ENCODE assay signal across 8 cellular contexts in genomic region chr9:93093449-93094293, GRCh38. TPM values are rescaled to one million over a fixed set of nuclear protein-coding genes. Genes with fewer than 3 reads are reported as not detected.
DNase-seq lines count a peak whose midpoint lies in the region; ATAC-seq and TF ChIP-seq lines count a peak whose summit lies in the region.

No MANE protein-coding gene starts in this region.

- no peaks in the 10 kb centered on the region for H3K9me3 ChIP-seq in Caco-2

- BruUV-seq in Caco-2 (replicated peaks; lab: Mats Ljungman, UMichigan): no TSS peak

- no peaks in the 10 kb centered on the region for H3K36me3 ChIP-seq in Caco-2 (ENCODE audit: control insufficient read depth, insufficient read depth, low read length)

- H3K36me3 Mint-ChIP-seq in Caco-2 (ENCODE audit: insufficient read depth, unreplicated experiment): no peaks in the 10 kb centered on the region
- H3K36me3 Mint-ChIP-seq in osteocyte (ENCODE audit: unreplicated experiment): peaks cover 2% of the 10 kb centered on the region

- no peaks in the 10 kb centered on the region for H3K27me3 ChIP-seq in Caco-2 (replicated peaks; ENCODE audit: control insufficient read depth, insufficient read depth, low read length)
- H3K27me3 ChIP-seq in dorsolateral prefrontal cortex: no peaks in the 10 kb centered on the region

- H3K9me3 Mint-ChIP-seq in Caco-2 (ENCODE audit: unreplicated experiment) (no peaks in the 10 kb centered on the region), osteocyte (ENCODE audit: unreplicated experiment) (peaks cover 5% of the 10 kb centered on the region)

- no peaks in the 10 kb centered on the region for H3K27me3 Mint-ChIP-seq in Caco-2 (ENCODE audit: insufficient read depth, unreplicated experiment)
- no peaks in the 10 kb centered on the region for H3K27me3 Mint-ChIP-seq in osteocyte (ENCODE audit: unreplicated experiment)

- H3K27ac Mint-ChIP-seq in Caco-2 (ENCODE audit: unreplicated experiment): peak overlapping the region; percentile 27
- peak overlapping the region; percentile 94 for H3K27ac Mint-ChIP-seq in osteocyte (ENCODE audit: unreplicated experiment)

- intact Hi-C loops in Caco-2 (cut with micrococcal nuclease; ENCODE audit: unreplicated experiment) (no loop called here), dorsolateral prefrontal cortex (cut with DNase I) (loop anchor here (10.0 kb wide), 3 partner anchors 361 to 471 kb away; partner anchors contain the start of genes FAM120A (in 1 of the 2) and FAM120AOS (in 1 of the 2))

- CTCF ChIA-PET in Caco-2 (lab: Charles Lee): no interaction called here

- peaks cover 7% of the 10 kb centered on the region; the same call in 1 of the 2 replicates for H3K4me1 ChIP-seq in Caco-2

- no peak for TF ChIP-seq CTCF in Caco-2 (IDR thresholded peaks at IDR 0.05; ENCODE audit: insufficient read depth in 1 of 2, low read depth in 1 of 2, low read length in 1 of 2, severe bottlenecking in 1 of 2, unreplicated experiment in 1 of 2)
- no peak for TF ChIP-seq CTCF in dorsolateral prefrontal cortex (IDR thresholded peaks at IDR 0.05 in 54 of 56, conservative IDR thresholded peaks at IDR 0.05 in 2 of 56; ENCODE audit: low read depth in 1 of 56, partially characterized antibody in 56 of 56)
- TF ChIP-seq CTCF in osteocyte (IDR thresholded peaks at IDR 0.05): no peak

- ATAC-seq in GM18511 (IDR thresholded peaks at IDR 0.05; ENCODE audit: unreplicated experiment) (no peak), GM19023 (IDR thresholded peaks at IDR 0.05; ENCODE audit: unreplicated experiment) (no peak), HG03135 (IDR thresholded peaks at IDR 0.05; ENCODE audit: unreplicated experiment) (no peak)

- peak overlapping the region in 52 of 59 donors; percentile 5 to 97 (median 89) for H3K27ac ChIP-seq in dorsolateral prefrontal cortex

- POLR2A ChIA-PET in Caco-2 (lab: Charles Lee): no interaction called here

- H3K4me3 ChIP-seq in Caco-2 (ENCODE audit: low read depth, low read length): no peak overlapping the region
- H3K4me3 ChIP-seq in dorsolateral prefrontal cortex: no peak overlapping the region

- H3K4me1 Mint-ChIP-seq in Caco-2 (ENCODE audit: low read depth, unreplicated experiment): no peaks in the 10 kb centered on the region
- peaks cover 30% of the 10 kb centered on the region for H3K4me1 Mint-ChIP-seq in osteocyte (ENCODE audit: unreplicated experiment)

- no peak overlapping the region for H3K4me3 Mint-ChIP-seq in Caco-2 (ENCODE audit: unreplicated experiment)
- no peak overlapping the region for H3K4me3 Mint-ChIP-seq in osteocyte (ENCODE audit: unreplicated experiment)

- DNase-seq in Caco-2: no peak
- DNase-seq in NOMO-1 treated with DMSO at 0.1 percent for 48 hours (lab: John Stamatoyannopoulos, UW; ENCODE audit: unreplicated experiment): peak; percentile 47
- peak in 5 of 10 donors; percentile 3 to 35 (median 26) for DNase-seq in dorsolateral prefrontal cortex
- no peak for DNase-seq in osteocyte (ENCODE audit: extremely low spot score, unreplicated experiment)
- DNase-seq in NK-92 treated with Interleukin-12 subunit alpha and Interleukin-12 subunit beta, amount 100 ng/mL, for 24 hours (lab: John Stamatoyannopoulos, UW): no peak

RNA-seq across cellular contexts. Expression of gene CARD19, which starts 2.3 kb away (rescaled TPM):
- 10.6 and 11.4 TPM in 2 replicates for total RNA-seq in Caco-2 (2022)
- total RNA-seq in dorsolateral prefrontal cortex: 10 to 100 TPM; 22.5 to 60.7 (median 38.7) TPM
- 35.8 and 42.9 TPM in 2 replicates for total RNA-seq in osteocyte

RNA-seq across cellular contexts. Expression of gene SUSD3, which starts 35.2 kb away (rescaled TPM):
- total RNA-seq in Caco-2 (2022): 2.2 and 2.9 TPM in 2 replicates
- total RNA-seq in dorsolateral prefrontal cortex: 1 to 10 TPM in 108 of 120 experiments, under 1 TPM in 8, not detected in 4; 0.60 to 8.7 (median 2.7) TPM
- total RNA-seq in osteocyte: not detected in 2 replicates

RNA-seq across cellular contexts. Expression of gene NINJ1, which starts 40.4 kb away (rescaled TPM):
- total RNA-seq in Caco-2 (2022): 29.5 and 35.6 TPM in 2 replicates
- 10 to 100 TPM; 22.7 to 61.9 (median 33.5) TPM for total RNA-seq in dorsolateral prefrontal cortex
- total RNA-seq in osteocyte: 28.1 and 32.9 TPM in 2 replicates
